In the genomic region with DNA sequence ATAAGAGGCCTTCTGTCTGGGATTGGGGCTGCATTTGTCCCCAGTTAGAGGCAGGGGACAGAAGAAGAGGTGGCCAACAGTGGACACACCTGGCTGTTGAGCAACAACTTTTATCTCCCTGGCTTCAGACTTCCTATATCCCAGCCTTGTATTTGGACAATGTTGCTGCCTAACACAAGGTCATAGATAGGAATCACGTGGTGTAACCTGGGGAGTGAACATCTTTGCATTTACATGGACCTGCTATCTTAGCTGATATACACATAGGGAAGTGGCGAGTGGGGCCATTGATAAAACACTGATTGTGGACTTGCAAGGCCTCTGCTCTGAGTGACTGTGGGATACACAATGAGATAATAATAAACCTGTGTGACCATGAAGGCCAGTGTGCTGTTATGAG, we compare ENCODE assay signal across 25 cellular contexts.
"Had no signal": no experiment of that assay in that cellular context is flagged by ENCODE, and none has a peak within 500 bp of the region (broad histone marks: within the 10 kb centered on the region; RNA-seq: fewer than 3 reads in every experiment).

No MANE protein-coding gene starts in this region.

- H3K36me3 ChIP-seq: neural progenitor cell, ovary, right lobe of liver, sigmoid colon, stomach, thoracic aorta, thyroid gland, tibial nerve, upper lobe of left lung, vagina had no signal

- H3K4me1 ChIP-seq: neural progenitor cell, parathyroid adenoma, psoas muscle, right lobe of liver, sigmoid colon, stomach, thyroid gland, tibial nerve, upper lobe of left lung, vagina had no signal

- DNase-seq: occipital lobe; ovary; posterior cingulate gyrus; psoas muscle; right cardiac atrium; right lobe of liver; sigmoid colon; small intestine; stimulated activated CD4-positive, alpha-beta T cell treated with anti-CD3 and anti-CD28 coated beads, Interleukin-15, amount 100 ng/mL, for 24 hours; stimulated activated CD4-positive, alpha-beta T cell treated with anti-CD3 and anti-CD28 coated beads, Interleukin-2, amount 100 ng/mL, for 24 hours; stimulated activated CD4-positive, alpha-beta T cell treated with anti-CD3 and anti-CD28 coated beads, Interleukin-2, amount 100 ng/mL, for 48 hours; stimulated activated CD4-positive, alpha-beta T cell treated with anti-CD3 and anti-CD28 coated beads, Interleukin-4, amount 100 ng/mL, for 24 hours; stimulated activated naive B cell treated with anti-CD40 and anti-IgM and Interleukin-4, amounts not matched to agents 10 μg/mL and 1 μg/mL and 100 μg/mL, for 72 hours; stimulated activated naive CD4-positive, alpha-beta T cell treated with Interleukin-2 at 50 U/mL for 16 hours; stomach; thyroid gland; trophoblast cell; upper lobe of left lung had no signal

- H3K27ac ChIP-seq: neural progenitor cell, ovary, parathyroid adenoma, psoas muscle, right lobe of liver, sigmoid colon, stomach, thoracic aorta, thyroid gland, tibial nerve, upper lobe of left lung, vagina had no signal

- H3K4me2 ChIP-seq: neural progenitor cell had no signal

- ATAC-seq: psoas muscle; right cardiac atrium; stimulated activated effector memory CD8-positive, alpha-beta T cell treated with anti-CD3 and anti-CD28 coated beads, Interleukin-12 subunit alpha, Interleukin-12 subunit beta, amount 100 ng/mL, for 72 hours; stimulated activated naive B cell treated with anti-CD40 and anti-IgM and Interleukin-4, amounts not matched to agents 10 μg/mL and 1 μg/mL and 100 μg/mL, for 72 hours had no signal

- H3K4me3 ChIP-seq: neural progenitor cell, ovary, psoas muscle, right lobe of liver, sigmoid colon, stomach, thoracic aorta, thyroid gland, tibial nerve, upper lobe of left lung, vagina had no signal

- H3K79me2 ChIP-seq: parathyroid adenoma had no signal

- FAIRE-seq: small intestine, urothelium cell line had no signal

- H2AFZ ChIP-seq: neural progenitor cell, parathyroid adenoma had no signal

- H3K9ac ChIP-seq: neural progenitor cell, parathyroid adenoma had no signal

- H3K27me3 ChIP-seq: neural progenitor cell, ovary, right lobe of liver, sigmoid colon, stomach, thyroid gland, tibial nerve, upper lobe of left lung, vagina had no signal

- H3K9me3 ChIP-seq: ovary, psoas muscle, right lobe of liver, thyroid gland, vagina had no signal
